ENCODE assay signal across 25 cellular contexts in the genomic region with DNA sequence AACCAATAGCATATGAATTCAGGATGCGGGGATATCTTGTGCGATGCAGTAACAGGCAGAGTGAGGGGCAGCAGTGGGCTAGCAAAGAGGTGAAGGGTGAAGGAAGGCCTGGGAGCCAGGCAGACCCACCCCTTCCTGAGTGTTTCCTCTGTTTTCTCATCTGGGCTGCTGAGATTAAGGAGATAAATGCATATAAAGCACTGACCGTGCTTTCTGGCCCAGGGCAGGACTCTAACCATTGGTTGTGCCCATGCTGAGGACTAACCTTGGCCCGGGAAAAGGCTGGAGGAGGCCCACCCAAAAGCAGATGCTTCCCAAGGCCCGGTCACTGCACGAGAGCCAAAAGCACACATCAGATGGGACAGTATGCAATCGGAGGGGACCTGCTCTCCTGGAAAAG.
A peak's percentile ranks its signal among the peaks of the same experiment; 100 is the strongest.
DNase-seq lines count a peak whose midpoint lies in the region; ATAC-seq and TF ChIP-seq lines count a peak whose summit lies in the region.
"Had no signal": no experiment of that assay in that cellular context is flagged by ENCODE, and none has a peak within 500 bp of the region (broad histone marks: within the 10 kb centered on the region; RNA-seq: fewer than 3 reads in every experiment).

No MANE protein-coding gene starts in this region.

- H3K27ac ChIP-seq in heart left ventricle: peak overlapping the region in 11 of 12 donors; percentile 22 to 89 (median 55)
- peak overlapping the region; percentile 2 for H3K27ac ChIP-seq in brain microvascular endothelial cell
- no peak overlapping the region for H3K27ac ChIP-seq in mesenchymal stem cell (ENCODE audit: low read length, poor library complexity, severe bottlenecking)
- H3K27ac ChIP-seq: 22Rv1, BLaER1 had no signal

- in situ Hi-C loops in brain microvascular endothelial cell (cut with HindIII; ENCODE audit: low pct_ligation_motif_present, low sequenced_read_pairs): no loop called here

- H3K4me2 ChIP-seq in mesenchymal stem cell (ENCODE audit: low read length, poor library complexity, severe bottlenecking): no peak overlapping the region
- H3K4me2 ChIP-seq: BLaER1 had no signal

- intact Hi-C loops in heart left ventricle (cut with DNase I) (no loop called here), left cardiac atrium (cut with DNase I) (no loop called here)

- H3K4me3 ChIP-seq in heart left ventricle (no peak overlapping the region), brain microvascular endothelial cell (ENCODE audit: low read depth, low read length) (no peak overlapping the region), mesenchymal stem cell (ENCODE audit: insufficient read depth in 1 of 2, low read depth in 1 of 2, low read length in 2 of 2) (no peak overlapping the region)
- H3K4me3 ChIP-seq: BLaER1 had no signal

- peak overlapping the region; percentile 31 to 79 for H2BK12ac ChIP-seq in mesenchymal stem cell (ENCODE audit: low read length in 2 of 2)

- H3K36me3 Mint-ChIP-seq in type B pancreatic cell: no peaks in the 10 kb centered on the region
- H3K36me3 Mint-ChIP-seq: immature natural killer cell; memory B cell; naive thymus-derived CD8-positive, alpha-beta T cell had no signal

- H3K23ac ChIP-seq in mesenchymal stem cell (ENCODE audit: low read length in 2 of 2): no peak overlapping the region

- H3K14ac ChIP-seq in mesenchymal stem cell (ENCODE audit: low read length in 2 of 2): no peak overlapping the region

- H2BK15ac ChIP-seq in mesenchymal stem cell (ENCODE audit: low read depth, poor library complexity, severe bottlenecking): peak overlapping the region; percentile 17

- H3K4me1 Mint-ChIP-seq in type B pancreatic cell (ENCODE audit: unreplicated experiment): peaks cover 33% of the 10 kb centered on the region
- H3K4me1 Mint-ChIP-seq: immature natural killer cell had no signal

- H4K8ac ChIP-seq in mesenchymal stem cell (ENCODE audit: low read length): no peak overlapping the region

- H3K18ac ChIP-seq in mesenchymal stem cell (ENCODE audit: low read depth in 1 of 2, low read length in 2 of 2): peak overlapping the region; percentile 7 to 47

- peak overlapping the region; percentile 53 for H4K91ac ChIP-seq in mesenchymal stem cell (ENCODE audit: low read length)

- no peaks in the 10 kb centered on the region for H3K9me3 Mint-ChIP-seq in type B pancreatic cell
- H3K9me3 Mint-ChIP-seq: activated T-cell treated with anti-CD3 and anti-CD28 coated beads, Interleukin-2, amount 50 U/mL, for 72 hours; immature natural killer cell; memory B cell; naive thymus-derived CD8-positive, alpha-beta T cell had no signal

- ATAC-seq in heart left ventricle (no peak), left cardiac atrium (no peak)
- ATAC-seq: activated T-cell treated with anti-CD3 and anti-CD28 coated beads, Interleukin-2, amount 50 U/mL, for 72 hours; HCT116; naive thymus-derived CD8-positive, alpha-beta T cell; stimulated activated naive CD8-positive, alpha-beta T cell treated with anti-CD3 and anti-CD28 coated beads, Interleukin-15, Interleukin-2, amounts not matched to agents 100 U/mL and 50 U/mL, for 24 hours had no signal

- no peak overlapping the region for H2BK5ac ChIP-seq in mesenchymal stem cell (ENCODE audit: low read depth, low read length, poor library complexity, severe bottlenecking)

- no peak overlapping the region for H3K9ac ChIP-seq in mesenchymal stem cell (ENCODE audit: low read length)
- H3K9ac ChIP-seq: BLaER1 had no signal

- TF ChIP-seq CTCF in heart left ventricle (IDR thresholded peaks at IDR 0.05): no peak
- no peak for TF ChIP-seq CTCF in brain microvascular endothelial cell (IDR thresholded peaks at IDR 0.05; ENCODE audit: low read depth, low read length, missing control alignments)
- no peak for TF ChIP-seq CTCF in type B pancreatic cell (conservative IDR thresholded peaks at IDR 0.05)

- H3K36me3 ChIP-seq in heart left ventricle (no peaks in the 10 kb centered on the region), brain microvascular endothelial cell (replicated peaks) (no peaks in the 10 kb centered on the region), mesenchymal stem cell (ENCODE audit: control insufficient read depth in 1 of 2, insufficient read depth in 2 of 2, low read depth in 1 of 2, low read length in 2 of 2) (no peaks in the 10 kb centered on the region)
- H3K36me3 ChIP-seq: BLaER1 had no signal

- H3K4ac ChIP-seq in mesenchymal stem cell (ENCODE audit: low read depth in 1 of 2, low read length in 2 of 2): peak overlapping the region in 1 of 2 experiments; percentile 22

- no peak overlapping the region for H2BK120ac ChIP-seq in mesenchymal stem cell (ENCODE audit: low read depth, low read length)

- H2AK5ac ChIP-seq in mesenchymal stem cell (ENCODE audit: low read length, severe bottlenecking): no peak overlapping the region

- TF ChIP-seq POLR2A in heart left ventricle (IDR thresholded peaks at IDR 0.05): no peak

- no peaks in the 10 kb centered on the region for H3K9me3 ChIP-seq in heart left ventricle
- H3K9me3 ChIP-seq in mesenchymal stem cell (ENCODE audit: control insufficient read depth, low read length): no peaks in the 10 kb centered on the region

- peaks cover 0 to 69% (median 15%) of the 10 kb centered on the region in 12 donors for H3K4me1 ChIP-seq in heart left ventricle
- H3K4me1 ChIP-seq in mesenchymal stem cell (ENCODE audit: control insufficient read depth, insufficient read depth, low read depth, low read length): no peaks in the 10 kb centered on the region

- DNase-seq in heart left ventricle (no peak), left cardiac atrium (no peak), brain microvascular endothelial cell (no peak), mesenchymal stem cell (no peak), type B pancreatic cell (ENCODE audit: extremely low spot score, unreplicated experiment) (no peak), LoVo (ENCODE audit: low spot score) (no peak), CD1c-positive myeloid dendritic cell (ENCODE audit: extremely low spot score) (no peak)
- DNase-seq in stimulated activated CD4-positive, alpha-beta T cell treated with anti-CD3 and anti-CD28 coated beads, Interleukin-4, amount 100 ng/mL, for 24 hours: no peak
- DNase-seq: activated CD4-positive, CD25-positive, alpha-beta regulatory T cell treated with anti-CD3 and anti-CD28 coated beads, Interleukin-2, amount 50 U/mL, for 72 hours; activated naive CD4-positive, alpha-beta T cell treated with anti-CD3 and anti-CD28 coated beads, Interleukin-2, amount 50 U/mL, for 16 hours; activated T-cell treated with anti-CD3 and anti-CD28 coated beads, Interleukin-2, amount 50 U/mL, for 72 hours; DMS 273 treated with DMSO at 0.1 percent for 48 hours; head of caudate nucleus; immature natural killer cell; Kasumi-1; naive thymus-derived CD8-positive, alpha-beta T cell; NCI-H1092 treated with DMSO at 0.1 percent for 48 hours; NCI-H2029 treated with DMSO at 0.1 percent for 48 hours; NK-92 treated with Interleukin-12 subunit alpha and Interleukin-12 subunit beta, amount 100 ng/mL, for 24 hours; stimulated activated naive CD8-positive, alpha-beta T cell treated with anti-CD3 and anti-CD28 coated beads, Interleukin-15, Interleukin-2, amounts not matched to agents 100 U/mL and 50 U/mL, for 24 hours; T-helper 9 cell had no signal

- no peak overlapping the region for H3K4me3 Mint-ChIP-seq in type B pancreatic cell
- H3K4me3 Mint-ChIP-seq: activated T-cell treated with anti-CD3 and anti-CD28 coated beads, Interleukin-2, amount 50 U/mL, for 72 hours; immature natural killer cell; memory B cell; naive thymus-derived CD8-positive, alpha-beta T cell had no signal

- H3K27me3 ChIP-seq in heart left ventricle: no peaks in the 10 kb centered on the region
- H3K27me3 ChIP-seq in brain microvascular endothelial cell (replicated peaks): no peaks in the 10 kb centered on the region
- peaks cover 5 to 12% of the 10 kb centered on the region in 2 experiments for H3K27me3 ChIP-seq in mesenchymal stem cell (ENCODE audit: control insufficient read depth in 1 of 2, insufficient read depth in 1 of 2, low read length in 2 of 2)
- H3K27me3 ChIP-seq: BLaER1 had no signal

- no peaks in the 10 kb centered on the region for H3K79me1 ChIP-seq in mesenchymal stem cell (replicated peaks; ENCODE audit: low read length, poor library complexity, severe bottlenecking)

- no peak overlapping the region for H2AFZ ChIP-seq in mesenchymal stem cell (ENCODE audit: low read depth, low read length)

- H3K27me3 Mint-ChIP-seq in type B pancreatic cell: peaks cover 6% of the 10 kb centered on the region
- H3K27me3 Mint-ChIP-seq: naive thymus-derived CD8-positive, alpha-beta T cell had no signal

- WGBS in heart left ventricle, 4 donors: 59 to 74% (median 63%) methylated on average over 7 of the region's 7 CpGs
- 93% methylated on average over 7 of the region's 7 CpGs for WGBS in mesenchymal stem cell

- H3K27ac Mint-ChIP-seq in type B pancreatic cell: peak overlapping the region; percentile 29
- H3K27ac Mint-ChIP-seq: activated T-cell treated with anti-CD3 and anti-CD28 coated beads, Interleukin-2, amount 50 U/mL, for 72 hours; immature natural killer cell; memory B cell; naive thymus-derived CD8-positive, alpha-beta T cell had no signal
